ENCODE assay signal across 1 cellular context in the genomic region with DNA sequence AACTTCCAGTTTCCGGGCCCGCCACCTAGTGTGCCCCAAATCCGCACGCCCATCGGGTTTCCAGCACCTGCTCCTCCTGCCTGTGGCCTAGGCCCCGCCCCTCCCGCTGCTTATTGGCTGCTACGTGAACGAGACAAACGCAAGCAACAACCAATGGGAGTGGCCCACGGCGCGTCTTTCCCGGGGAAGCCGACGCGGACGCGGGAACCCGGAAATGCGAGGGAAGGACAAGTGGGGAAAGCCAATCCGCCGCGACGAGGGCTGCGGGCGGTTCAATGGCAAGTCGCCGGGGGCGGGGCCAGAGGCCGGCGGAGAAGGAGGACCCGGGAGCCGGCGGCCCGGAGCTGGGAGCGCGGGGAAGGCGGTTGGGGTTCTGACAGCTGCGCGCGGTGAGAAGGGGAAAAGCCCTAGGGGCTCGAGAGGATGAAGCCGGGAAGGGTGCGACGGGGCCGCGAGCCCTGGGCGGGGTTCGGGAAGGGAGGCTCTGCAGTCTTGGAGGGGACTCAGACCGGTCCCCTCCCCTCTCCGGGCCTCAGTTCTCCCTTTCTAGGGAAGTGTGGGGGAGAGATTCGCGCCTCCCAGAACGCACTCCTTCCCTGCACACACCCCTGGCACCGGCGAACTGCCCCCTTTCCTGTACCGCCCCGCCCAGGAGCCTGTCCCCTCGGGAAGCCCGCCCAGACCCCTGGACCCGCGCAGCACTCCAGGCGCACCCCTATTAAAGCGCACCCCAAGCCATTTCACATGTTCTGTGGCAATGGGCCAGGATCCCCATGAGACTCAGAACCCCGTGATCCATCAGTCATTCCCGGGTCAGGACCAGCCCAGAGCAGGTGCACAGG.
A peak's percentile ranks its signal among the peaks of the same experiment; 100 is the strongest.
TF ChIP-seq lines count a peak whose summit lies in the region.

A gene (plus strand): TSS at position 305 of the 842 bp plus-strand sequence. CDS start 1,696 bp downstream, outside the sequence.

TF ChIP-seq in HepG2, 621 proteins besides CTCF, POLR2A, EP300 and RAD21 (continued from another document and continues in another):
- TF ChIP-seq, protein P1, sequence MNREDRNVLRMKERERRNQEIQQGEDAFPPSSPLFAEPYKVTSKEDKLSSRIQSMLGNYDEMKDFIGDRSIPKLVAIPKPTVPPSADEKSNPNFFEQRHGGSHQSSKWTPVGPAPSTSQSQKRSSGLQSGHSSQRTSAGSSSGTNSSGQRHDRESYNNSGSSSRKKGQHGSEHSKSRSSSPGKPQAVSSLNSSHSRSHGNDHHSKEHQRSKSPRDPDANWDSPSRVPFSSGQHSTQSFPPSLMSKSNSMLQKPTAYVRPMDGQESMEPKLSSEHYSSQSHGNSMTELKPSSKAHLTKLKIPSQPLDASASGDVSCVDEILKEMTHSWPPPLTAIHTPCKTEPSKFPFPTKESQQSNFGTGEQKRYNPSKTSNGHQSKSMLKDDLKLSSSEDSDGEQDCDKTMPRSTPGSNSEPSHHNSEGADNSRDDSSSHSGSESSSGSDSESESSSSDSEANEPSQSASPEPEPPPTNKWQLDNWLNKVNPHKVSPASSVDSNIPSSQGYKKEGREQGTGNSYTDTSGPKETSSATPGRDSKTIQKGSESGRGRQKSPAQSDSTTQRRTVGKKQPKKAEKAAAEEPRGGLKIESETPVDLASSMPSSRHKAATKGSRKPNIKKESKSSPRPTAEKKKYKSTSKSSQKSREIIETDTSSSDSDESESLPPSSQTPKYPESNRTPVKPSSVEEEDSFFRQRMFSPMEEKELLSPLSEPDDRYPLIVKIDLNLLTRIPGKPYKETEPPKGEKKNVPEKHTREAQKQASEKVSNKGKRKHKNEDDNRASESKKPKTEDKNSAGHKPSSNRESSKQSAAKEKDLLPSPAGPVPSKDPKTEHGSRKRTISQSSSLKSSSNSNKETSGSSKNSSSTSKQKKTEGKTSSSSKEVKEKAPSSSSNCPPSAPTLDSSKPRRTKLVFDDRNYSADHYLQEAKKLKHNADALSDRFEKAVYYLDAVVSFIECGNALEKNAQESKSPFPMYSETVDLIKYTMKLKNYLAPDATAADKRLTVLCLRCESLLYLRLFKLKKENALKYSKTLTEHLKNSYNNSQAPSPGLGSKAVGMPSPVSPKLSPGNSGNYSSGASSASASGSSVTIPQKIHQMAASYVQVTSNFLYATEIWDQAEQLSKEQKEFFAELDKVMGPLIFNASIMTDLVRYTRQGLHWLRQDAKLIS (CRISPR knock-in tag; IDR thresholded peaks at IDR 0.05): no peak
- TF ChIP-seq ZNF629 (CRISPR knock-in tag; conservative IDR thresholded peaks at IDR 0.05) (no peak), NR3C1 (CRISPR knock-in tag; IDR thresholded peaks at IDR 0.05) (no peak), CBX5 (CRISPR knock-in tag; IDR thresholded peaks at IDR 0.05; ENCODE audit: borderline replicate concordance) (no peak), MAFK (conservative IDR thresholded peaks at IDR 0.05 in 1 of 2, IDR thresholded peaks at IDR 0.05 in 1 of 2; ENCODE audit: low read length in 2 of 2) (no peak), GFI1 (CRISPR knock-in tag; IDR thresholded peaks at IDR 0.05; ENCODE audit: borderline replicate concordance) (no peak), RAD51 (IDR thresholded peaks at IDR 0.05; ENCODE audit: borderline replicate concordance) (no peak), RXRB (CRISPR knock-in tag; IDR thresholded peaks at IDR 0.05; ENCODE audit: borderline replicate concordance) (0 out of 2 replicates have a peak, but pooled peaks have one; percentile 14), RFX3 (CRISPR knock-in tag; IDR thresholded peaks at IDR 0.05) (no peak), AGO1 (IDR thresholded peaks at IDR 0.05; ENCODE audit: low read depth, low read length, poor library complexity, severe bottlenecking) (peak; percentile 32), HNRNPH1 (optimal IDR thresholded peaks at IDR 0.05; ENCODE audit: low read depth, low read length) (no peak), KLF9 (CRISPR knock-in tag; IDR thresholded peaks at IDR 0.05; ENCODE audit: low read depth) (no peak), HMGA1 (CRISPR knock-in tag; conservative IDR thresholded peaks at IDR 0.05) (no peak), ZNF776 (CRISPR knock-in tag; IDR thresholded peaks at IDR 0.05) (no peak), TBP (CRISPR knock-in tag; IDR thresholded peaks at IDR 0.05) (no peak), MYNN (CRISPR knock-in tag; IDR thresholded peaks at IDR 0.05; ENCODE audit: low read depth) (no peak), MATR3 (CRISPR knock-in tag; IDR thresholded peaks at IDR 0.05) (no peak), SMARCC2 (IDR thresholded peaks at IDR 0.05) (no peak), ZNF607 (CRISPR knock-in tag; IDR thresholded peaks at IDR 0.05; ENCODE audit: borderline replicate concordance) (peak; percentile 59; the same call in 1 of the 2 replicates), SMYD3 (CRISPR knock-in tag; IDR thresholded peaks at IDR 0.05) (no peak), ZMYM2 (CRISPR knock-in tag; IDR thresholded peaks at IDR 0.05) (no peak), DR1 (CRISPR knock-in tag; IDR thresholded peaks at IDR 0.05) (peak; percentile 63; the same call in 1 of the 2 replicates), ZNF550 (CRISPR knock-in tag; IDR thresholded peaks at IDR 0.05; ENCODE audit: borderline replicate concordance) (no peak), POLR2AphosphoS5 (IDR thresholded peaks at IDR 0.05; ENCODE audit: low read depth, low read length) (0 out of 2 replicates have a peak, but pooled peaks have one; percentile 39), CENPT (CRISPR knock-in tag; IDR thresholded peaks at IDR 0.05; ENCODE audit: low read depth) (no peak), HNF4A (CRISPR knock-in tag; IDR thresholded peaks at IDR 0.05) (no peak), PRMT3 (CRISPR knock-in tag; IDR thresholded peaks at IDR 0.05; ENCODE audit: borderline replicate concordance, low read depth) (no peak), KAT8 (CRISPR knock-in tag; IDR thresholded peaks at IDR 0.05) (peak; percentile 81), ZNF816 (CRISPR knock-in tag; IDR thresholded peaks at IDR 0.05; ENCODE audit: borderline replicate concordance) (no peak), NFRKB (IDR thresholded peaks at IDR 0.05) (no peak), ZSCAN20 (CRISPR knock-in tag; IDR thresholded peaks at IDR 0.05; ENCODE audit: borderline replicate concordance) (no peak), SP2 (CRISPR knock-in tag; IDR thresholded peaks at IDR 0.05) (peak; percentile 97), SNRNP70 (IDR thresholded peaks at IDR 0.05; ENCODE audit: low read depth, low read length) (no peak), KLF6 (CRISPR knock-in tag; IDR thresholded peaks at IDR 0.05) (no peak), MXD4 (CRISPR knock-in tag; IDR thresholded peaks at IDR 0.05) (peak; percentile 55; the same call in 1 of the 2 replicates), FOXA1 (IDR thresholded peaks at IDR 0.05) (no peak), FOXA1 (CRISPR knock-in tag; IDR thresholded peaks at IDR 0.05) (no peak), KMT2B (CRISPR knock-in tag; IDR thresholded peaks at IDR 0.05) (peak; percentile 66; the same call in 1 of the 2 replicates), ATF1 (CRISPR knock-in tag; IDR thresholded peaks at IDR 0.05) (peak; percentile 81), ZNF326 (CRISPR knock-in tag; IDR thresholded peaks at IDR 0.05; ENCODE audit: borderline replicate concordance) (no peak), CBX2 (IDR thresholded peaks at IDR 0.05; ENCODE audit: low read depth, low read length) (no peak), CBX2 (CRISPR knock-in tag; IDR thresholded peaks at IDR 0.05; ENCODE audit: low read depth) (no peak), ZNF883 (CRISPR knock-in tag; IDR thresholded peaks at IDR 0.05; ENCODE audit: not compliant biosample characterization) (peak; percentile 49), ZSCAN30 (CRISPR knock-in tag; IDR thresholded peaks at IDR 0.05) (no peak), GABPA (IDR thresholded peaks at IDR 0.05; ENCODE audit: low read depth, low read length) (peak; percentile 73), GABPA (CRISPR knock-in tag; IDR thresholded peaks at IDR 0.05; ENCODE audit: low read depth) (peak; percentile 88), NR1H2 (CRISPR knock-in tag; IDR thresholded peaks at IDR 0.05; ENCODE audit: borderline replicate concordance, low read depth) (no peak)
- TF ChIP-seq, protein P2, sequence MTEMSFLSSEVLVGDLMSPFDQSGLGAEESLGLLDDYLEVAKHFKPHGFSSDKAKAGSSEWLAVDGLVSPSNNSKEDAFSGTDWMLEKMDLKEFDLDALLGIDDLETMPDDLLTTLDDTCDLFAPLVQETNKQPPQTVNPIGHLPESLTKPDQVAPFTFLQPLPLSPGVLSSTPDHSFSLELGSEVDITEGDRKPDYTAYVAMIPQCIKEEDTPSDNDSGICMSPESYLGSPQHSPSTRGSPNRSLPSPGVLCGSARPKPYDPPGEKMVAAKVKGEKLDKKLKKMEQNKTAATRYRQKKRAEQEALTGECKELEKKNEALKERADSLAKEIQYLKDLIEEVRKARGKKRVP (CRISPR knock-in tag; IDR thresholded peaks at IDR 0.05): no peak
- TF ChIP-seq, protein P3, sequence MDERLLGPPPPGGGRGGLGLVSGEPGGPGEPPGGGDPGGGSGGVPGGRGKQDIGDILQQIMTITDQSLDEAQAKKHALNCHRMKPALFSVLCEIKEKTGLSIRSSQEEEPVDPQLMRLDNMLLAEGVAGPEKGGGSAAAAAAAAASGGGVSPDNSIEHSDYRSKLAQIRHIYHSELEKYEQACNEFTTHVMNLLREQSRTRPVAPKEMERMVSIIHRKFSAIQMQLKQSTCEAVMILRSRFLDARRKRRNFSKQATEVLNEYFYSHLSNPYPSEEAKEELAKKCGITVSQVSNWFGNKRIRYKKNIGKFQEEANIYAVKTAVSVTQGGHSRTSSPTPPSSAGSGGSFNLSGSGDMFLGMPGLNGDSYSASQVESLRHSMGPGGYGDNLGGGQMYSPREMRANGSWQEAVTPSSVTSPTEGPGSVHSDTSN (CRISPR knock-in tag; IDR thresholded peaks at IDR 0.05): peak; percentile 90
- TF ChIP-seq, protein P4, sequence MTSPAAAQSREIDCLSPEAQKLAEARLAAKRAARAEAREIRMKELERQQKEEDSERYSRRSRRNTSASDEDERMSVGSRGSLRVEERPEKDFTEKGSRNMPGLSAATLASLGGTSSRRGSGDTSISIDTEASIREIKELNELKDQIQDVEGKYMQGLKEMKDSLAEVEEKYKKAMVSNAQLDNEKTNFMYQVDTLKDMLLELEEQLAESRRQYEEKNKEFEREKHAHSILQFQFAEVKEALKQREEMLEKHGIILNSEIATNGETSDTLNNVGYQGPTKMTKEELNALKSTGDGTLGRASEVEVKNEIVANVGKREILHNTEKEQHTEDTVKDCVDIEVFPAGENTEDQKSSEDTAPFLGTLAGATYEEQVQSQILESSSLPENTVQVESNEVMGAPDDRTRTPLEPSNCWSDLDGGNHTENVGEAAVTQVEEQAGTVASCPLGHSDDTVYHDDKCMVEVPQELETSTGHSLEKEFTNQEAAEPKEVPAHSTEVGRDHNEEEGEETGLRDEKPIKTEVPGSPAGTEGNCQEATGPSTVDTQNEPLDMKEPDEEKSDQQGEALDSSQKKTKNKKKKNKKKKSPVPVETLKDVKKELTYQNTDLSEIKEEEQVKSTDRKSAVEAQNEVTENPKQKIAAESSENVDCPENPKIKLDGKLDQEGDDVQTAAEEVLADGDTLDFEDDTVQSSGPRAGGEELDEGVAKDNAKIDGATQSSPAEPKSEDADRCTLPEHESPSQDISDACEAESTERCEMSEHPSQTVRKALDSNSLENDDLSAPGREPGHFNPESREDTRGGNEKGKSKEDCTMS (CRISPR knock-in tag; conservative IDR thresholded peaks at IDR 0.05): no peak
- TF ChIP-seq, protein P5, sequence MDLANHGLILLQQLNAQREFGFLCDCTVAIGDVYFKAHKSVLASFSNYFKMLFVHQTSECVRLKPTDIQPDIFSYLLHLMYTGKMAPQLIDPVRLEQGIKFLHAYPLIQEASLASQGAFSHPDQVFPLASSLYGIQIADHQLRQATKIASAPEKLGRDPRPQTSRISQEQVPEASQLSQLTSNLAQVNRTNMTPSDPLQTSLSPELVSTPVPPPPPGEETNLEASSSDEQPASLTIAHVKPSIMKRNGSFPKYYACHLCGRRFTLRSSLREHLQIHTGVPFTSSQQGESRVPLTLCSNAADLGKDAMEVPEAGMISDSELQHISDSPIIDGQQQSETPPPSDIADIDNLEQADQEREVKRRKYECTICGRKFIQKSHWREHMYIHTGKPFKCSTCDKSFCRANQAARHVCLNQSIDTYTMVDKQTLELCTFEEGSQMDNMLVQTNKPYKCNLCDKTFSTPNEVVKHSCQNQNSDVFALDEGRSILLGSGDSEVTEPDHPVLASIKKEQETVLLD (CRISPR knock-in tag; IDR thresholded peaks at IDR 0.05; ENCODE audit: low read depth): no peak
- TF ChIP-seq, protein P6, sequence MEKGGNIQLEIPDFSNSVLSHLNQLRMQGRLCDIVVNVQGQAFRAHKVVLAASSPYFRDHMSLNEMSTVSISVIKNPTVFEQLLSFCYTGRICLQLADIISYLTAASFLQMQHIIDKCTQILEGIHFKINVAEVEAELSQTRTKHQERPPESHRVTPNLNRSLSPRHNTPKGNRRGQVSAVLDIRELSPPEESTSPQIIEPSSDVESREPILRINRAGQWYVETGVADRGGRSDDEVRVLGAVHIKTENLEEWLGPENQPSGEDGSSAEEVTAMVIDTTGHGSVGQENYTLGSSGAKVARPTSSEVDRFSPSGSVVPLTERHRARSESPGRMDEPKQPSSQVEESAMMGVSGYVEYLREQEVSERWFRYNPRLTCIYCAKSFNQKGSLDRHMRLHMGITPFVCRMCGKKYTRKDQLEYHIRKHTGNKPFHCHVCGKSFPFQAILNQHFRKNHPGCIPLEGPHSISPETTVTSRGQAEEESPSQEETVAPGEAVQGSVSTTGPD (CRISPR knock-in tag; IDR thresholded peaks at IDR 0.05): no peak
- TF ChIP-seq, protein P7, sequence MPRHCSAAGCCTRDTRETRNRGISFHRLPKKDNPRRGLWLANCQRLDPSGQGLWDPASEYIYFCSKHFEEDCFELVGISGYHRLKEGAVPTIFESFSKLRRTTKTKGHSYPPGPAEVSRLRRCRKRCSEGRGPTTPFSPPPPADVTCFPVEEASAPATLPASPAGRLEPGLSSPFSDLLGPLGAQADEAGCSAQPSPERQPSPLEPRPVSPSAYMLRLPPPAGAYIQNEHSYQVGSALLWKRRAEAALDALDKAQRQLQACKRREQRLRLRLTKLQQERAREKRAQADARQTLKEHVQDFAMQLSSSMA (CRISPR knock-in tag; IDR thresholded peaks at IDR 0.05): no peak
